Comparison of ENCODE assay signal across 11 cellular contexts in the genomic region with DNA sequence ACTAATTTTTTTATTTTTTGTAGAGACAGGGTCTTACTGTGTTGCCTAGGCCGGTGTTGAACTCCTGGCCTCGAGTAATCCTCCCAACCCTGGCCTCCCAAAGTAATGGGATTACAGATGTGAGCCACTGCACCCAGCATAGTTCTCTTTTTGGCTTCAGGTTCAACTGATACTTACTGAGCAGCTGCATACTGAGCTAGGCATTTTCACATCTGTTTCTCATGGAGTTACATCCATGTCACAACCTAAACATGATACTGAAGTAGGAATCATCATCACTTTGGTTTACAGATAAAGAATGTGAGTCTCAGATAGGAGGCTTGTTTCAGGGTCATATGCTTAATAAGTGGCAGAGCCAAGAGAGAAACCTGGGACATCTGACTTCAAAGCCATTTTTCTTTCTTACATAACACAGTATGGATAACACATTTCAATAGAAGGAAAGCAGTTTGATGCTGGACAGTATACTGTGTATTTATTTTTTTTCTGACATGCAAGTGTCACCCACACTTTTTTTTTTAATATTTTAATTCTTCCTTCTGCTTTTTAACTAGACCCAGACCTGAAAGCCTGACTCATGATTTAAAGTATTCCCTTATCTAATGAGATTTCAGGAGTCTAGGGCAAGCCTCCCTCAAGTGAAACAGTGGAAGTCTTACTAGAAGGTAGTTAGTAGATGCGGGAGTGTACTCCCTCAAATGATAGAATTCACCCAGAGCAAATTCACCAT.
DNase-seq lines count a peak whose midpoint lies in the region; ATAC-seq and TF ChIP-seq lines count a peak whose summit lies in the region.
"Had no signal": no experiment of that assay in that cellular context is flagged by ENCODE, and none has a peak within 500 bp of the region (broad histone marks: within the 10 kb centered on the region; RNA-seq: fewer than 3 reads in every experiment).

No MANE protein-coding gene starts in this region.

- H3K27me3 ChIP-seq in A673 (replicated peaks; ENCODE audit: insufficient read depth, low read depth, low read length, poor library complexity) = no peaks in the 10 kb centered on the region
- H3K27me3 ChIP-seq: transverse colon had no signal

- H3K4me1 Mint-ChIP-seq in activated CD8-positive, alpha-beta T cell treated with anti-CD3 and anti-CD28 coated beads for 36 hours (ENCODE audit: low read depth) = peaks cover 4% of the 10 kb centered on the region

- H3K4me3 Mint-ChIP-seq in activated CD8-positive, alpha-beta T cell treated with anti-CD3 and anti-CD28 coated beads for 36 hours = no peak overlapping the region
- H3K4me3 Mint-ChIP-seq: activated T-helper 1 cell treated with anti-CD3 and anti-CD28 coated beads, Interleukin-12 subunit alpha, Interleukin-12 subunit beta, Interleukin-2, Interleukin-4 antibody, amounts not matched to agents 30 ng/mL and 10 ng/mL and 1 ng/mL, durations not matched to agents 14 hours and 24 hours and 36 hours had no signal

- H3K27me3 Mint-ChIP-seq in activated CD8-positive, alpha-beta T cell treated with anti-CD3 and anti-CD28 coated beads for 36 hours = no peaks in the 10 kb centered on the region

- H3K9me3 Mint-ChIP-seq in activated CD8-positive, alpha-beta T cell treated with anti-CD3 and anti-CD28 coated beads for 36 hours = no peaks in the 10 kb centered on the region
- H3K9me3 Mint-ChIP-seq: activated T-helper 1 cell treated with anti-CD3 and anti-CD28 coated beads, Interleukin-12 subunit alpha, Interleukin-12 subunit beta, Interleukin-2, Interleukin-4 antibody, amounts not matched to agents 30 ng/mL and 10 ng/mL and 1 ng/mL, durations not matched to agents 14 hours and 24 hours and 36 hours had no signal

- H3K36me3 ChIP-seq in A673 (ENCODE audit: insufficient read depth, low read length, poor library complexity, severe bottlenecking) = no peaks in the 10 kb centered on the region
- H3K36me3 ChIP-seq: transverse colon had no signal

- no peak overlapping the region for H3K27ac ChIP-seq in A673 (ENCODE audit: low read depth, low read length, poor library complexity, severe bottlenecking)
- H3K27ac ChIP-seq: lower lobe of right lung, transverse colon had no signal

- peaks cover 9% of the 10 kb centered on the region for H3K36me3 Mint-ChIP-seq in activated CD8-positive, alpha-beta T cell treated with anti-CD3 and anti-CD28 coated beads for 36 hours (ENCODE audit: low read depth)

- H3K4me3 ChIP-seq in A673 (ENCODE audit: low read depth, low read length, poor library complexity, severe bottlenecking) = no peak overlapping the region
- H3K4me3 ChIP-seq: lower lobe of right lung, transverse colon had no signal

- no TSS peak for BruUV-seq in A673 (replicated peaks; lab: Mats Ljungman, UMichigan)

- H3K27ac Mint-ChIP-seq in activated CD8-positive, alpha-beta T cell treated with anti-CD3 and anti-CD28 coated beads for 36 hours = no peak overlapping the region
- H3K27ac Mint-ChIP-seq: activated T-helper 1 cell treated with anti-CD3 and anti-CD28 coated beads, Interleukin-12 subunit alpha, Interleukin-12 subunit beta, Interleukin-2, Interleukin-4 antibody, amounts not matched to agents 30 ng/mL and 10 ng/mL and 1 ng/mL, durations not matched to agents 14 hours and 24 hours and 36 hours had no signal

- DNase-seq in A673 (ENCODE audit: low spot score) (peak; percentile 4), SW480 (ENCODE audit: low spot score) (no peak), NCI-H2196 (lab: John Stamatoyannopoulos, UW; ENCODE audit: unreplicated experiment) (no peak), COLO668 (lab: John Stamatoyannopoulos, UW; ENCODE audit: unreplicated experiment) (no peak)
- DNase-seq in activated CD8-positive, alpha-beta T cell treated with anti-CD3 and anti-CD28 coated beads for 36 hours = no peak
- DNase-seq in activated CD4-positive, alpha-beta T cell treated with anti-CD3 and anti-CD28 coated beads, Interleukin-2, amount 50 U/mL, for 48 hours = no peak

- no peak for TF ChIP-seq CTCF in A673 (conservative IDR thresholded peaks at IDR 0.05; ENCODE audit: low read depth, low read length)
- TF ChIP-seq CTCF in activated CD8-positive, alpha-beta T cell treated with anti-CD3 and anti-CD28 coated beads for 36 hours (IDR thresholded peaks at IDR 0.05) = no peak

- CTCF ChIA-PET in A673 (lab: Charles Lee) = interaction anchor here (0.7 to 1.6 kb wide), 5 partner anchors 57 to 584 kb away, joined by 3 to 7 read pairs (median 3); a partner anchor contains a TSS
- CTCF ChIA-PET in activated CD8-positive, alpha-beta T cell treated with anti-CD3 and anti-CD28 coated beads for 36 hours (lab: Charles Lee) = interaction anchor here (0.7 to 5.4 kb wide), 48 partner anchors 9 to 1476 kb away, joined by 3 to 69 read pairs (median 4); a partner anchor contains a TSS

- H3K9me3 ChIP-seq in A673 (ENCODE audit: low read depth, low read length, poor library complexity, severe bottlenecking) = no peaks in the 10 kb centered on the region
- H3K9me3 ChIP-seq: lower lobe of right lung, transverse colon had no signal

- ATAC-seq in GM19043 (IDR thresholded peaks at IDR 0.05; ENCODE audit: low read depth, unreplicated experiment) = peak; percentile 17
- peak; percentile 38 for ATAC-seq in HG02884 (IDR thresholded peaks at IDR 0.05; ENCODE audit: unreplicated experiment)
- peak; percentile 37 for ATAC-seq in activated CD8-positive, alpha-beta T cell treated with anti-CD3 and anti-CD28 coated beads for 36 hours

- intact Hi-C loops in A673 (cut with micrococcal nuclease; ENCODE audit: unreplicated experiment) = loop anchor here (1.0 to 10.0 kb wide), 6 partner anchors 53 to 1013 kb away; no protein-coding TSS in a partner anchor
- intact Hi-C loops in activated CD8-positive, alpha-beta T cell treated with anti-CD3 and anti-CD28 coated beads for 36 hours (cut with micrococcal nuclease) = loop anchor here (1.0 to 5.0 kb wide), 3 partner anchors 316 to 1013 kb away; no protein-coding TSS in a partner anchor

- H3K4me1 ChIP-seq in A673 (ENCODE audit: insufficient read depth, low read length, poor library complexity, severe bottlenecking) = peaks cover 4% of the 10 kb centered on the region
- H3K4me1 ChIP-seq: lower lobe of right lung had no signal

- POLR2A ChIA-PET in A673 (lab: Charles Lee; ENCODE audit: low non-redundant PET) = interaction anchor here (0.6 kb wide), 1 partner anchor 12 kb away, joined by 3 read pairs; no protein-coding TSS in a partner anchor
- POLR2A ChIA-PET in activated CD8-positive, alpha-beta T cell treated with anti-CD3 and anti-CD28 coated beads for 36 hours (lab: Charles Lee) = interaction anchor here (1.0 kb wide), 1 partner anchor 319 kb away, joined by 3 read pairs; no protein-coding TSS in a partner anchor
